17 cellular contexts compared by ENCODE assay signal in genomic region chr2:239731998-239732665, GRCh38.
"Had no signal": no experiment of that assay in that cellular context is flagged by ENCODE, and none has a peak within 500 bp of the region (broad histone marks: within the 10 kb centered on the region; RNA-seq: fewer than 3 reads in every experiment).

No MANE protein-coding gene starts in this region.

- H3K9me3 ChIP-seq: mucosa of descending colon, ovary, psoas muscle, right lobe of liver had no signal

- H3K4me2 ChIP-seq: hepatocyte had no signal

- H2AFZ ChIP-seq: hepatocyte had no signal

- DNase-seq: effector CD4-positive, alpha-beta T cell; endodermal cell; foreskin melanocyte; mammary epithelial cell; retina; stimulated activated CD4-positive, alpha-beta T cell treated with anti-CD3 and anti-CD28 coated beads, Interleukin-12 subunit alpha, Interleukin-12 subunit beta, amount 100 ng/mL, for 4 hours; stimulated activated naive CD4-positive, alpha-beta T cell; stomach; substantia nigra; trophoblast cell had no signal

- H3K36me3 ChIP-seq: ovary, right lobe of liver, stomach had no signal

- H3K27ac ChIP-seq: coronary artery, hepatocyte, ovary, psoas muscle, right lobe of liver, skin epidermis, stomach had no signal

- H3K4me1 ChIP-seq: psoas muscle, right lobe of liver, stomach had no signal

- H3K27me3 ChIP-seq: hepatocyte, ovary, right lobe of liver had no signal

- H3K4me3 ChIP-seq: coronary artery, hepatocyte, mucosa of descending colon, ovary, psoas muscle, right lobe of liver, skin epidermis, stomach had no signal

- H3K79me2 ChIP-seq: hepatocyte had no signal
